Comparison of ENCODE assay signal across 2 cellular contexts in genomic region chr19:10737680-10738079, GRCh38.
TF ChIP-seq lines count a peak whose summit lies in the region.

No MANE protein-coding gene starts in this region.

TF ChIP-seq in H1, 55 proteins besides CTCF, POLR2A, EP300 and RAD21:
- TF ChIP-seq SIRT6 (IDR thresholded peaks at IDR 0.05; ENCODE audit: low read length) (no peak), JUN (IDR thresholded peaks at IDR 0.05; ENCODE audit: low read depth, low read length) (no peak), FOSL1 (IDR thresholded peaks at IDR 0.05; ENCODE audit: insufficient read depth, low read depth, low read length) (no peak), TAF7 (optimal IDR thresholded peaks at IDR 0.05; ENCODE audit: borderline replicate concordance, low read depth, low read length) (no peak), CHD1 (IDR thresholded peaks at IDR 0.05; ENCODE audit: low read depth, low read length) (no peak), ATF2 (IDR thresholded peaks at IDR 0.05; ENCODE audit: low read length) (no peak), BCL11A (IDR thresholded peaks at IDR 0.05; ENCODE audit: low read depth in 2 of 2, low read length in 2 of 2) (no peak), TAF1 (IDR thresholded peaks at IDR 0.05; ENCODE audit: low read depth, low read length) (no peak)

TF ChIP-seq in HepG2, 621 proteins besides CTCF, POLR2A, EP300 and RAD21:
- TF ChIP-seq KDM4B (CRISPR knock-in tag; IDR thresholded peaks at IDR 0.05) (no peak), ZNF484 (CRISPR knock-in tag; IDR thresholded peaks at IDR 0.05; ENCODE audit: borderline replicate concordance, low read depth) (no peak), ZNF567 (CRISPR knock-in tag; IDR thresholded peaks at IDR 0.05; ENCODE audit: borderline replicate concordance) (no peak), UBTF (CRISPR knock-in tag; IDR thresholded peaks at IDR 0.05) (no peak), ZNF740 (CRISPR knock-in tag; IDR thresholded peaks at IDR 0.05) (no peak), ZNF7 (CRISPR knock-in tag; IDR thresholded peaks at IDR 0.05) (no peak), AGO1 (IDR thresholded peaks at IDR 0.05; ENCODE audit: low read depth, low read length, poor library complexity, severe bottlenecking) (no peak), RAD51 (IDR thresholded peaks at IDR 0.05; ENCODE audit: borderline replicate concordance) (no peak), NFE2L2 (IDR thresholded peaks at IDR 0.05; ENCODE audit: low read length) (no peak), MEIS2 (CRISPR knock-in tag; IDR thresholded peaks at IDR 0.05) (no peak), MTA1 (CRISPR knock-in tag; IDR thresholded peaks at IDR 0.05; ENCODE audit: borderline replicate concordance) (no peak), TRIM22 (IDR thresholded peaks at IDR 0.05) (no peak), RERE (CRISPR knock-in tag; IDR thresholded peaks at IDR 0.05; ENCODE audit: low read depth) (no peak), ZMAT3 (CRISPR knock-in tag; conservative IDR thresholded peaks at IDR 0.05) (no peak), NR2F6 (IDR thresholded peaks at IDR 0.05) (no peak), NR2F6 (CRISPR knock-in tag; IDR thresholded peaks at IDR 0.05) (no peak), ZNF672 (CRISPR knock-in tag; IDR thresholded peaks at IDR 0.05) (no peak)
- TF ChIP-seq, protein P1, sequence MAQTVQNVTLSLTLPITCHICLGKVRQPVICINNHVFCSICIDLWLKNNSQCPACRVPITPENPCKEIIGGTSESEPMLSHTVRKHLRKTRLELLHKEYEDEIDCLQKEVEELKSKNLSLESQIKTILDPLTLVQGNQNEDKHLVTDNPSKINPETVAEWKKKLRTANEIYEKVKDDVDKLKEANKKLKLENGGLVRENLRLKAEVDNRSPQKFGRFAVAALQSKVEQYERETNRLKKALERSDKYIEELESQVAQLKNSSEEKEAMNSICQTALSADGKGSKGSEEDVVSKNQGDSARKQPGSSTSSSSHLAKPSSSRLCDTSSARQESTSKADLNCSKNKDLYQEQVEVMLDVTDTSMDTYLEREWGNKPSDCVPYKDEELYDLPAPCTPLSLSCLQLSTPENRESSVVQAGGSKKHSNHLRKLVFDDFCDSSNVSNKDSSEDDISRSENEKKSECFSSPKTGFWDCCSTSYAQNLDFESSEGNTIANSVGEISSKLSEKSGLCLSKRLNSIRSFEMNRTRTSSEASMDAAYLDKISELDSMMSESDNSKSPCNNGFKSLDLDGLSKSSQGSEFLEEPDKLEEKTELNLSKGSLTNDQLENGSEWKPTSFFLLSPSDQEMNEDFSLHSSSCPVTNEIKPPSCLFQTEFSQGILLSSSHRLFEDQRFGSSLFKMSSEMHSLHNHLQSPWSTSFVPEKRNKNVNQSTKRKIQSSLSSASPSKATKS (CRISPR knock-in tag; IDR thresholded peaks at IDR 0.05): no peak
- TF ChIP-seq, protein P2, sequence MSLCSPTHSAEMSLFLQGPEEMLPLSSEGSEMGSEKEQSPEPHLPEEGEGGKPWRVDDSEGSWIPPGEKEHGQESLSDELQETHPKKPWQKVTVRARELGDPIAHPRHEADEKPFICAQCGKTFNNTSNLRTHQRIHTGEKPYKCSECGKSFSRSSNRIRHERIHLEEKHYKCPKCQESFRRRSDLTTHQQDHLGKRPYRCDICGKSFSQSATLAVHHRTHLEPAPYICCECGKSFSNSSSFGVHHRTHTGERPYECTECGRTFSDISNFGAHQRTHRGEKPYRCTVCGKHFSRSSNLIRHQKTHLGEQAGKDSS (CRISPR knock-in tag; IDR thresholded peaks at IDR 0.05; ENCODE audit: borderline replicate concordance, low read depth): no peak
- TF ChIP-seq, protein P3, sequence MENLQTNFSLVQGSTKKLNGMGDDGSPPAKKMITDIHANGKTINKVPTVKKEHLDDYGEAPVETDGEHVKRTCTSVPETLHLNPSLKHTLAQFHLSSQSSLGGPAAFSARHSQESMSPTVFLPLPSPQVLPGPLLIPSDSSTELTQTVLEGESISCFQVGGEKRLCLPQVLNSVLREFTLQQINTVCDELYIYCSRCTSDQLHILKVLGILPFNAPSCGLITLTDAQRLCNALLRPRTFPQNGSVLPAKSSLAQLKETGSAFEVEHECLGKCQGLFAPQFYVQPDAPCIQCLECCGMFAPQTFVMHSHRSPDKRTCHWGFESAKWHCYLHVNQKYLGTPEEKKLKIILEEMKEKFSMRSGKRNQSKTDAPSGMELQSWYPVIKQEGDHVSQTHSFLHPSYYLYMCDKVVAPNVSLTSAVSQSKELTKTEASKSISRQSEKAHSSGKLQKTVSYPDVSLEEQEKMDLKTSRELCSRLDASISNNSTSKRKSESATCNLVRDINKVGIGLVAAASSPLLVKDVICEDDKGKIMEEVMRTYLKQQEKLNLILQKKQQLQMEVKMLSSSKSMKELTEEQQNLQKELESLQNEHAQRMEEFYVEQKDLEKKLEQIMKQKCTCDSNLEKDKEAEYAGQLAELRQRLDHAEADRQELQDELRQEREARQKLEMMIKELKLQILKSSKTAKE (CRISPR knock-in tag; IDR thresholded peaks at IDR 0.05; ENCODE audit: borderline replicate concordance): no peak
- TF ChIP-seq, protein P4, sequence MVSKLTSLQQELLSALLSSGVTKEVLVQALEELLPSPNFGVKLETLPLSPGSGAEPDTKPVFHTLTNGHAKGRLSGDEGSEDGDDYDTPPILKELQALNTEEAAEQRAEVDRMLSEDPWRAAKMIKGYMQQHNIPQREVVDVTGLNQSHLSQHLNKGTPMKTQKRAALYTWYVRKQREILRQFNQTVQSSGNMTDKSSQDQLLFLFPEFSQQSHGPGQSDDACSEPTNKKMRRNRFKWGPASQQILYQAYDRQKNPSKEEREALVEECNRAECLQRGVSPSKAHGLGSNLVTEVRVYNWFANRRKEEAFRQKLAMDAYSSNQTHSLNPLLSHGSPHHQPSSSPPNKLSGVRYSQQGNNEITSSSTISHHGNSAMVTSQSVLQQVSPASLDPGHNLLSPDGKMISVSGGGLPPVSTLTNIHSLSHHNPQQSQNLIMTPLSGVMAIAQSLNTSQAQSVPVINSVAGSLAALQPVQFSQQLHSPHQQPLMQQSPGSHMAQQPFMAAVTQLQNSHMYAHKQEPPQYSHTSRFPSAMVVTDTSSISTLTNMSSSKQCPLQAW (CRISPR knock-in tag; IDR thresholded peaks at IDR 0.05): no peak
